In genomic region chr19:1251503-1252220, GRCh38 we compare ENCODE assay signal across 1 cellular context.
TF ChIP-seq lines count a peak whose summit lies in the region.

No MANE protein-coding gene starts in this region.

TF ChIP-seq in HepG2, 621 proteins besides CTCF, POLR2A, EP300 and RAD21 (continued from another document and continues in another):
- TF ChIP-seq TFDP2 (CRISPR knock-in tag; IDR thresholded peaks at IDR 0.05), result no peak
- no peak for TF ChIP-seq GLMP (CRISPR knock-in tag; IDR thresholded peaks at IDR 0.05; ENCODE audit: borderline replicate concordance)
- no peak for TF ChIP-seq HNF1A (IDR thresholded peaks at IDR 0.05; ENCODE audit: low read depth)
- TF ChIP-seq HNF1A (CRISPR knock-in tag; IDR thresholded peaks at IDR 0.05; ENCODE audit: borderline replicate concordance), result no peak; the same call in 1 of the 2 replicates
- TF ChIP-seq ZNF777 (CRISPR knock-in tag; IDR thresholded peaks at IDR 0.05), result no peak
- peak; percentile 63 for TF ChIP-seq POLR2G (IDR thresholded peaks at IDR 0.05; ENCODE audit: low read depth, low read length)
- TF ChIP-seq ZNF292 (CRISPR knock-in tag; IDR thresholded peaks at IDR 0.05; ENCODE audit: borderline replicate concordance, low read depth), result no peak
- TF ChIP-seq ZNF510 (CRISPR knock-in tag; IDR thresholded peaks at IDR 0.05; ENCODE audit: low read depth), result no peak
- no peak for TF ChIP-seq SMYD3 (CRISPR knock-in tag; IDR thresholded peaks at IDR 0.05)
- 0 out of 2 replicates have a peak, but pooled peaks have one; percentile 36 for TF ChIP-seq ZNF710 (CRISPR knock-in tag; IDR thresholded peaks at IDR 0.05; ENCODE audit: borderline replicate concordance)
- no peak for TF ChIP-seq TCF12 (IDR thresholded peaks at IDR 0.05)
- TF ChIP-seq TCF12 (CRISPR knock-in tag; IDR thresholded peaks at IDR 0.05), result no peak
- no peak for TF ChIP-seq PAWR (CRISPR knock-in tag; IDR thresholded peaks at IDR 0.05; ENCODE audit: borderline replicate concordance)
- no peak for TF ChIP-seq GMEB1 (CRISPR knock-in tag; IDR thresholded peaks at IDR 0.05; ENCODE audit: borderline replicate concordance)
- no peak for TF ChIP-seq KDM5A (IDR thresholded peaks at IDR 0.05; ENCODE audit: borderline replicate concordance, low read length)
- peak; percentile 64; the same call in 1 of the 2 replicates for TF ChIP-seq TFE3 (CRISPR knock-in tag; IDR thresholded peaks at IDR 0.05)
- 0 out of 2 replicates have a peak, but pooled peaks have one; percentile 34 for TF ChIP-seq NCOA1 (CRISPR knock-in tag; IDR thresholded peaks at IDR 0.05)
- TF ChIP-seq SAFB2 (CRISPR knock-in tag; IDR thresholded peaks at IDR 0.05; ENCODE audit: borderline replicate concordance, low read depth), result no peak
- TF ChIP-seq SOX5 (CRISPR knock-in tag; IDR thresholded peaks at IDR 0.05; ENCODE audit: borderline replicate concordance), result no peak
- peak; percentile 11; the same call in 1 of the 2 replicates for TF ChIP-seq TFAP4 (IDR thresholded peaks at IDR 0.05; ENCODE audit: borderline replicate concordance, low read depth)
- no peak for TF ChIP-seq SRF (IDR thresholded peaks at IDR 0.05; ENCODE audit: low read depth, low read length)
- TF ChIP-seq ZNF691 (CRISPR knock-in tag; IDR thresholded peaks at IDR 0.05; ENCODE audit: borderline replicate concordance, low read depth), result no peak
- TF ChIP-seq BRCA1 (CRISPR knock-in tag; IDR thresholded peaks at IDR 0.05), result no peak
- 0 out of 2 replicates have a peak, but pooled peaks have one; percentile 17 for TF ChIP-seq ZIK1 (CRISPR knock-in tag; IDR thresholded peaks at IDR 0.05; ENCODE audit: borderline replicate concordance, low read depth)
- no peak for TF ChIP-seq CREBL2 (CRISPR knock-in tag; IDR thresholded peaks at IDR 0.05; ENCODE audit: borderline replicate concordance)
- TF ChIP-seq MEIS1 (CRISPR knock-in tag; IDR thresholded peaks at IDR 0.05; ENCODE audit: borderline replicate concordance), result no peak
- TF ChIP-seq ELF4 (CRISPR knock-in tag; IDR thresholded peaks at IDR 0.05; ENCODE audit: borderline replicate concordance), result no peak
- TF ChIP-seq ZSCAN25 (CRISPR knock-in tag; IDR thresholded peaks at IDR 0.05), result no peak; the same call in 1 of the 2 replicates
- no peak for TF ChIP-seq GATAD2A (CRISPR knock-in tag; IDR thresholded peaks at IDR 0.05)
- no peak for TF ChIP-seq ZNF614 (CRISPR knock-in tag; IDR thresholded peaks at IDR 0.05; ENCODE audit: borderline replicate concordance)
- TF ChIP-seq ZBTB38 (CRISPR knock-in tag; IDR thresholded peaks at IDR 0.05), result peak; percentile 42; the same call in 1 of the 2 replicates
- no peak for TF ChIP-seq ZNF549 (CRISPR knock-in tag; IDR thresholded peaks at IDR 0.05)
- TF ChIP-seq ZNF556 (CRISPR knock-in tag; IDR thresholded peaks at IDR 0.05; ENCODE audit: borderline replicate concordance), result 0 out of 2 replicates have a peak, but pooled peaks have one; percentile 6
- no peak for TF ChIP-seq HBP1 (CRISPR knock-in tag; IDR thresholded peaks at IDR 0.05; ENCODE audit: low read depth)
- TF ChIP-seq RAD51 (IDR thresholded peaks at IDR 0.05; ENCODE audit: borderline replicate concordance), result no peak
- no peak for TF ChIP-seq CEBPG (CRISPR knock-in tag; IDR thresholded peaks at IDR 0.05)
- TF ChIP-seq PHF21A (CRISPR knock-in tag; IDR thresholded peaks at IDR 0.05), result no peak; the same call in 1 of the 2 replicates
- no peak for TF ChIP-seq ZNF547 (CRISPR knock-in tag; IDR thresholded peaks at IDR 0.05)
- TF ChIP-seq ZBTB3 (CRISPR knock-in tag; IDR thresholded peaks at IDR 0.05; ENCODE audit: borderline replicate concordance, low read depth), result no peak
- TF ChIP-seq THRA (CRISPR knock-in tag; IDR thresholded peaks at IDR 0.05; ENCODE audit: borderline replicate concordance), result peak; percentile 80; the same call in 1 of the 2 replicates
- no peak for TF ChIP-seq DR1 (CRISPR knock-in tag; IDR thresholded peaks at IDR 0.05)
- TF ChIP-seq JDP2 (CRISPR knock-in tag; IDR thresholded peaks at IDR 0.05; ENCODE audit: borderline replicate concordance), result no peak
- no peak for TF ChIP-seq YEATS2 (CRISPR knock-in tag; IDR thresholded peaks at IDR 0.05; ENCODE audit: borderline replicate concordance)
